17 cellular contexts compared by ENCODE assay signal in genomic region chr2:120972286-120972685, GRCh38.
DNase-seq lines count a peak whose midpoint lies in the region; ATAC-seq and TF ChIP-seq lines count a peak whose summit lies in the region.
"Had no signal": no experiment of that assay in that cellular context is flagged by ENCODE, and none has a peak within 500 bp of the region (broad histone marks: within the 10 kb centered on the region; RNA-seq: fewer than 3 reads in every experiment).

No MANE protein-coding gene starts in this region.

- ATAC-seq in mucosa of descending colon (peak; percentile 21), HG03108 (IDR thresholded peaks at IDR 0.05; ENCODE audit: unreplicated experiment) (no peak)
- ATAC-seq: Panc1, T-helper 17 cell had no signal

- no peaks in the 10 kb centered on the region for H3K36me3 ChIP-seq in mucosa of descending colon (ENCODE audit: low read depth)
- H3K36me3 ChIP-seq: BLaER1 had no signal

- no peaks in the 10 kb centered on the region for H3K9me3 ChIP-seq in mucosa of descending colon
- H3K9me3 ChIP-seq: HAP-1 had no signal

- no peak overlapping the region for H3K4me3 ChIP-seq in mucosa of descending colon
- H3K4me3 ChIP-seq: BLaER1, HAP-1 had no signal

- DNase-seq in NCI-H1105 (lab: John Stamatoyannopoulos, UW): peak; percentile 18
- no peak for DNase-seq in NCI-H1105 treated with DMSO at 0.1 percent for 48 hours (lab: John Stamatoyannopoulos, UW)
- peak; percentile 88 for DNase-seq in DMS53 (lab: John Stamatoyannopoulos, UW)
- peak; percentile 21 for DNase-seq in NCI-H69 (lab: John Stamatoyannopoulos, UW)
- DNase-seq in mucosa of descending colon: peak in 1 of 3 donors; percentile 20
- no peak for DNase-seq in NK-92 (lab: John Stamatoyannopoulos, UW; ENCODE audit: unreplicated experiment)
- no peak for DNase-seq in stimulated activated CD4-positive, alpha-beta T cell treated with anti-CD3 and anti-CD28 coated beads, Interleukin-4, amount 100 ng/mL, for 4 hours
- DNase-seq: 8988T, NCI-H146, NCI-H2171 treated with DMSO at 0.1 percent for 48 hours, NCI-H524 treated with DMSO at 0.1 percent for 48 hours, SHP77 treated with DMSO at 0.1 percent for 48 hours, T-helper 17 cell had no signal

- no peak for TF ChIP-seq CTCF in mucosa of descending colon (IDR thresholded peaks at IDR 0.05)

- no peaks in the 10 kb centered on the region for H3K4me1 ChIP-seq in mucosa of descending colon (ENCODE audit: low read depth)
- H3K4me1 ChIP-seq: HAP-1 had no signal

- intact Hi-C loops in mucosa of descending colon (cut with DNase I, micrococcal nuclease): no loop called here

Comparison
In these comparisons a context has a peak if more than half of its experiments do, and no peak if none do; other contexts are left out.
1. DNase-seq: peak in NCI-H1105 (single experiment), DMS53 (single experiment) and NCI-H69 (single experiment); none in NCI-H1105 treated with DMSO at 0.1 percent for 48 hours (single experiment), NK-92 (single experiment) and stimulated activated CD4-positive, alpha-beta T cell treated with anti-CD3 and anti-CD28 coated beads, Interleukin-4, amount 100 ng/mL, for 4 hours (0 of 2).